26 cellular contexts compared by ENCODE assay signal in genomic region chr2:241136661-241137260, GRCh38.
"Had no signal": no experiment of that assay in that cellular context is flagged by ENCODE, and none has a peak within 500 bp of the region (broad histone marks: within the 10 kb centered on the region; RNA-seq: fewer than 3 reads in every experiment).

No MANE protein-coding gene starts in this region.

- H3K4me3 ChIP-seq: coronary artery, esophagus muscularis mucosa, gastroesophageal sphincter, heart right ventricle, lung, psoas muscle, smooth muscle cell, thoracic aorta, tibial nerve, upper lobe of left lung, uterus had no signal

- H3K27ac ChIP-seq: coronary artery, esophagus muscularis mucosa, foreskin keratinocyte, gastroesophageal sphincter, heart right ventricle, psoas muscle, thoracic aorta, tibial nerve, upper lobe of left lung, uterus had no signal

- H3K27me3 Mint-ChIP-seq: central memory CD8-positive, alpha-beta T cell; memory B cell had no signal

- H3K9me3 Mint-ChIP-seq: central memory CD8-positive, alpha-beta T cell; memory B cell; natural killer cell; neural crest cell had no signal

- H3K9me3 ChIP-seq: esophagus muscularis mucosa, gastroesophageal sphincter, heart right ventricle, psoas muscle, thoracic aorta, tibial nerve, upper lobe of left lung, uterus had no signal

- H3K36me3 Mint-ChIP-seq: natural killer cell had no signal

- H3K4me1 ChIP-seq: esophagus muscularis mucosa, foreskin keratinocyte, gastroesophageal sphincter, heart right ventricle, psoas muscle, tibial nerve, upper lobe of left lung, uterus had no signal

- ATAC-seq: foreskin keratinocyte, gastroesophageal sphincter, left ventricle myocardium superior, natural killer cell, psoas muscle, right cardiac atrium had no signal

- H3K4me1 Mint-ChIP-seq: natural killer cell, neural crest cell had no signal

- H3K4me3 Mint-ChIP-seq: central memory CD8-positive, alpha-beta T cell; memory B cell; natural killer cell; neural crest cell had no signal

- H3K36me3 ChIP-seq: thoracic aorta, uterus had no signal

- DNase-seq: dermis blood vessel endothelial cell; effector memory CD4-positive, alpha-beta T cell; foreskin keratinocyte; heart right ventricle; hippocampal formation; left ventricle myocardium superior; natural killer cell; stimulated activated CD4-positive, alpha-beta T cell treated with anti-CD3 and anti-CD28 coated beads, Interleukin-12 subunit alpha, Interleukin-12 subunit beta, amount 100 ng/mL, for 4 hours; stimulated activated CD4-positive, alpha-beta T cell treated with anti-CD3 and anti-CD28 coated beads, Interleukin-1b, Interleukin-23, amount 100 ng/mL, for 48 hours; stimulated activated CD4-positive, alpha-beta T cell treated with anti-CD3 and anti-CD28 coated beads, Interleukin-4, amount 100 ng/mL, for 1 hour; stimulated activated CD8-positive, alpha-beta memory T cell treated with anti-CD3 and anti-CD28 coated beads, Interleukin-4, amount 100 ng/mL, for 48 hours; stimulated activated naive CD4-positive, alpha-beta T cell; uterus had no signal

- H3K27ac Mint-ChIP-seq: memory B cell, natural killer cell had no signal

- H3K27me3 ChIP-seq: esophagus muscularis mucosa, foreskin keratinocyte, gastroesophageal sphincter, heart right ventricle, tibial nerve, upper lobe of left lung, uterus had no signal
